In the genomic region with DNA sequence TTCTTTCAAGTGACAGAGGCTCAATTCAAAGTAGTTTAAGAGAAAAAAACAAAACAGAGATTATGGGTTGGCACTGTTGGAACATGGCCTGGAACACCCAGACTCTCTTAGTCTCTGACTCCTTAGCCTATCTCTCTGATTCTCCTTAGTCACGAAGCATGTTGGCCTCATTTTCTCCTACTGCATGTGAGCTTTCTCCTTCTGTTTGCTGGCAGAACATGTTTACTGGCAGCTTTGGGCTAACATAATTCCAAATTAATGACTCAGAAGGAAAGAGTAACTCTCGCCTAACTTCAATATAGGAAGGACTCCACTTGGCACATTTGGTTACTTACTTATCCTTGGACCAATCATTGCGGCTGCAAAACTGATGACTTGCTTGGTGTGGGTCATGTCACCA, we compare ENCODE assay signal across 13 cellular contexts. TPM values are rescaled to one million over a fixed set of nuclear protein-coding genes. Genes with fewer than 3 reads are reported as not detected.
DNase-seq lines count a peak whose midpoint lies in the region; ATAC-seq and TF ChIP-seq lines count a peak whose summit lies in the region.
"Had no signal": no experiment of that assay in that cellular context is flagged by ENCODE, and none has a peak within 500 bp of the region (broad histone marks: within the 10 kb centered on the region; RNA-seq: fewer than 3 reads in every experiment).

No MANE protein-coding gene starts in this region.

- H3K4me2 ChIP-seq in GM23338, result no peak overlapping the region
- H3K4me2 ChIP-seq in mesenchymal stem cell (ENCODE audit: low read length, poor library complexity, severe bottlenecking), result no peak overlapping the region
- H3K4me2 ChIP-seq: BLaER1 had no signal

- no peak for DNase-seq in GM23338 (ENCODE audit: low spot score)
- DNase-seq in LHCN-M2 (ENCODE audit: low read depth), result peak; percentile 2
- peak; percentile 12 for DNase-seq in astrocyte of the spinal cord (ENCODE audit: low read depth, low spot score)
- DNase-seq in mesenchymal stem cell, result no peak
- no peak for DNase-seq in NOMO-1 treated with dmso at 0.1 percent for 144 hours (lab: John Stamatoyannopoulos, UW; ENCODE audit: unreplicated experiment)
- no peak for DNase-seq in ovary
- no peak for DNase-seq in BE2C
- DNase-seq: CD8-positive, alpha-beta T cell; NCI-H1105 treated with DMSO at 0.1 percent for 48 hours; NCI-H1694 treated with DMSO at 0.1 percent for 48 hours; NCI-H446 treated with DMSO at 0.1 percent for 48 hours had no signal

- no peak overlapping the region for H4K8ac ChIP-seq in mesenchymal stem cell (ENCODE audit: low read length)

- TF ChIP-seq POLR2A in ovary (IDR thresholded peaks at IDR 0.05), result no peak

- no peaks in the 10 kb centered on the region; the same call in 1 of the 2 replicates for H3K9me2 ChIP-seq in GM23338 (ENCODE audit: insufficient read depth)

- no peak for TF ChIP-seq EP300 in ovary (IDR thresholded peaks at IDR 0.05)

- peaks cover 14% of the 10 kb centered on the region; the same call in 2 of the 3 replicates for H3K36me3 Mint-ChIP-seq in GM23338 (ENCODE audit: low read depth)
- H3K36me3 Mint-ChIP-seq: CD8-positive, alpha-beta T cell had no signal

- H2AK5ac ChIP-seq in mesenchymal stem cell (ENCODE audit: low read length, severe bottlenecking), result no peak overlapping the region

- no peak overlapping the region for H3K18ac ChIP-seq in mesenchymal stem cell (ENCODE audit: low read depth in 1 of 2, low read length in 2 of 2)

- H3K4ac ChIP-seq in mesenchymal stem cell (ENCODE audit: low read depth in 1 of 2, low read length in 2 of 2), result no peak overlapping the region

- no peak overlapping the region for H3K27ac Mint-ChIP-seq in GM23338
- H3K27ac Mint-ChIP-seq: CD8-positive, alpha-beta T cell had no signal

- in situ Hi-C loops in astrocyte of the spinal cord (cut with HindIII; ENCODE audit: low sequenced_read_pairs), result no loop called here

- H3K27me3 ChIP-seq in GM23338 (ENCODE audit: insufficient read depth) (no peaks in the 10 kb centered on the region), mesenchymal stem cell (ENCODE audit: control insufficient read depth in 1 of 2, insufficient read depth in 1 of 2, low read length in 2 of 2) (no peaks in the 10 kb centered on the region), ovary (no peaks in the 10 kb centered on the region), BE2C (no peaks in the 10 kb centered on the region)
- H3K27me3 ChIP-seq: BLaER1 had no signal

- peaks cover 22% of the 10 kb centered on the region for H3K9me3 Mint-ChIP-seq in GM23338
- H3K9me3 Mint-ChIP-seq: CD8-positive, alpha-beta T cell had no signal

- no peak overlapping the region for H4K91ac ChIP-seq in mesenchymal stem cell (ENCODE audit: low read length)

- H2AFZ ChIP-seq in GM23338, result peak overlapping the region; percentile 24; the same call in 1 of the 2 replicates
- no peak overlapping the region for H2AFZ ChIP-seq in mesenchymal stem cell (ENCODE audit: low read depth, low read length)

- no peak overlapping the region for H2BK5ac ChIP-seq in mesenchymal stem cell (ENCODE audit: low read depth, low read length, poor library complexity, severe bottlenecking)

- no peak overlapping the region for H3K27ac ChIP-seq in GM23338 (ENCODE audit: low read depth)
- H3K27ac ChIP-seq in mesenchymal stem cell (ENCODE audit: low read length, poor library complexity, severe bottlenecking), result no peak overlapping the region
- no peak overlapping the region for H3K27ac ChIP-seq in ovary
- H3K27ac ChIP-seq: BLaER1 had no signal

- no peak for ATAC-seq in GM23338
- ATAC-seq: CD8-positive, alpha-beta T cell; Right ventricle myocardium inferior had no signal

- H3K79me1 ChIP-seq in mesenchymal stem cell (replicated peaks; ENCODE audit: low read length, poor library complexity, severe bottlenecking), result no peaks in the 10 kb centered on the region

- H2BK15ac ChIP-seq in mesenchymal stem cell (ENCODE audit: low read depth, poor library complexity, severe bottlenecking), result no peak overlapping the region

- H3F3A ChIP-seq in GM23338 (replicated peaks; ENCODE audit: low read depth), result no peaks in the 10 kb centered on the region

- H3K4me1 Mint-ChIP-seq in GM23338, result no peaks in the 10 kb centered on the region

- no peak overlapping the region for H3K14ac ChIP-seq in mesenchymal stem cell (ENCODE audit: low read length in 2 of 2)

- H3K36me3 ChIP-seq in GM23338 (ENCODE audit: insufficient read depth), result peaks cover 5% of the 10 kb centered on the region; the same call in 1 of the 2 replicates
- no peaks in the 10 kb centered on the region for H3K36me3 ChIP-seq in mesenchymal stem cell (ENCODE audit: control insufficient read depth in 1 of 2, insufficient read depth in 2 of 2, low read depth in 1 of 2, low read length in 2 of 2)
- no peaks in the 10 kb centered on the region for H3K36me3 ChIP-seq in ovary
- no peaks in the 10 kb centered on the region for H3K36me3 ChIP-seq in BE2C
- H3K36me3 ChIP-seq: BLaER1 had no signal

- no peak overlapping the region for H3K4me3 ChIP-seq in GM23338
- H3K4me3 ChIP-seq in astrocyte of the spinal cord (ENCODE audit: low read depth, low read length), result no peak overlapping the region
- H3K4me3 ChIP-seq in mesenchymal stem cell (ENCODE audit: insufficient read depth in 1 of 2, low read depth in 1 of 2, low read length in 2 of 2), result no peak overlapping the region
- no peak overlapping the region for H3K4me3 ChIP-seq in ovary
- H3K4me3 ChIP-seq in BE2C (ENCODE audit: low read depth, low read length), result no peak overlapping the region
- H3K4me3 ChIP-seq: BLaER1 had no signal

- no peak overlapping the region for H2BK120ac ChIP-seq in mesenchymal stem cell (ENCODE audit: low read depth, low read length)

- H3K9ac ChIP-seq in mesenchymal stem cell (ENCODE audit: low read length), result peak overlapping the region; percentile 21
- H3K9ac ChIP-seq: BLaER1 had no signal

- no peaks in the 10 kb centered on the region for H3K4me1 ChIP-seq in GM23338 (ENCODE audit: insufficient read depth)
- H3K4me1 ChIP-seq in mesenchymal stem cell (ENCODE audit: control insufficient read depth, insufficient read depth, low read depth, low read length), result no peaks in the 10 kb centered on the region
- no peaks in the 10 kb centered on the region for H3K4me1 ChIP-seq in ovary (ENCODE audit: insufficient read depth)
- no peaks in the 10 kb centered on the region for H3K4me1 ChIP-seq in BE2C
- H3K4me1 ChIP-seq: BLaER1 had no signal

- H3K79me2 ChIP-seq in GM23338 (replicated peaks; ENCODE audit: insufficient read depth), result no peaks in the 10 kb centered on the region

- WGBS in mesenchymal stem cell, result 83% methylated on average over 3 of the region's 3 CpGs
- 33 to 35% (median 35%) methylated on average over 3 of the region's 3 CpGs for WGBS in ovary, 3 donors

- no peak overlapping the region for H2BK12ac ChIP-seq in mesenchymal stem cell (ENCODE audit: low read length in 2 of 2)

- no peak overlapping the region for H3K4me3 Mint-ChIP-seq in GM23338
- H3K4me3 Mint-ChIP-seq: CD8-positive, alpha-beta T cell had no signal

- intact Hi-C loops in ovary (cut with DNase I), result no loop called here

- TF ChIP-seq CTCF in GM23338 (conservative IDR thresholded peaks at IDR 0.05; ENCODE audit: low read depth in 2 of 2) (no peak), astrocyte of the spinal cord (IDR thresholded peaks at IDR 0.05; ENCODE audit: low read depth, low read length) (no peak), ovary (IDR thresholded peaks at IDR 0.05) (no peak), BE2C (IDR thresholded peaks at IDR 0.05; ENCODE audit: low read depth, low read length) (no peak)

- no peak overlapping the region for H3K23ac ChIP-seq in mesenchymal stem cell (ENCODE audit: low read length in 2 of 2)

- H3K27me3 Mint-ChIP-seq in GM23338 (ENCODE audit: insufficient read depth, low read depth, poor library complexity), result no peaks in the 10 kb centered on the region

- H3K9me3 ChIP-seq in mesenchymal stem cell (ENCODE audit: control insufficient read depth, low read length) (no peaks in the 10 kb centered on the region), ovary (no peaks in the 10 kb centered on the region), BE2C (no peaks in the 10 kb centered on the region)
- H3K9me3 ChIP-seq: BLaER1 had no signal

- no peaks in the 10 kb centered on the region for H4K20me1 ChIP-seq in GM23338 (replicated peaks; ENCODE audit: insufficient read depth)
- H4K20me1 ChIP-seq: BLaER1 had no signal

TF ChIP-seq in GM23338, 12 proteins besides CTCF, POLR2A, EP300 and RAD21 (continues in another document):
- TF ChIP-seq, protein P1, sequence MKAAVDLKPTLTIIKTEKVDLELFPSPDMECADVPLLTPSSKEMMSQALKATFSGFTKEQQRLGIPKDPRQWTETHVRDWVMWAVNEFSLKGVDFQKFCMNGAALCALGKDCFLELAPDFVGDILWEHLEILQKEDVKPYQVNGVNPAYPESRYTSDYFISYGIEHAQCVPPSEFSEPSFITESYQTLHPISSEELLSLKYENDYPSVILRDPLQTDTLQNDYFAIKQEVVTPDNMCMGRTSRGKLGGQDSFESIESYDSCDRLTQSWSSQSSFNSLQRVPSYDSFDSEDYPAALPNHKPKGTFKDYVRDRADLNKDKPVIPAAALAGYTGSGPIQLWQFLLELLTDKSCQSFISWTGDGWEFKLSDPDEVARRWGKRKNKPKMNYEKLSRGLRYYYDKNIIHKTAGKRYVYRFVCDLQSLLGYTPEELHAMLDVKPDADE (IDR thresholded peaks at IDR 0.05), result no peak
- TF ChIP-seq STAT1 (IDR thresholded peaks at IDR 0.05; ENCODE audit: unreplicated experiment) (no peak), EZH2phosphoT487 (IDR thresholded peaks at IDR 0.05; ENCODE audit: unreplicated experiment) (no peak), NANOG (IDR thresholded peaks at IDR 0.05; ENCODE audit: borderline replicate concordance) (no peak), ZNF114 (CRISPR knock-in tag; IDR thresholded peaks at IDR 0.05) (no peak), POLR2AphosphoS5 (IDR thresholded peaks at IDR 0.05; ENCODE audit: low read depth) (no peak)

RNA-seq across cellular contexts. Expression of gene CCDC39, which starts 21.7 kb away (rescaled TPM):
- 0.52 TPM in 1 of 2 replicates, not detected in the other for total RNA-seq in GM23338 (2014; rRNA removed; shearing (Covaris generic))
- polyA plus RNA-seq in GM23338 (2016; fragmentation: Nextera tagmentation; extraction: Ambion mirVana) (1.6 and 2.6 TPM in 2 replicates), ovary (under 1 TPM; 0.30 to 0.72 TPM)
- total RNA-seq in LHCN-M2 (2014; rRNA removed) (not detected in 2 replicates), ovary (1 to 10 TPM in 2 of 7 donors, under 1 TPM in 4, not detected in 1; 0.69 to 5.4 (median 0.81) TPM)
- polyA plus RNA-seq in LHCN-M2 (2012), result not detected
- not detected for polyA plus RNA-seq in mesenchymal stem cell (2013, experiment 1 of 2)
- polyA plus RNA-seq in mesenchymal stem cell (2013, experiment 2 of 2), result not detected
- polyA plus RNA-seq in BE2C (2012; ENCODE audit: insufficient read depth, insufficient read length, low read depth), result not detected
- total RNA-seq: CD8-positive, alpha-beta T cell; Right ventricle myocardium inferior had no signal

Comparison
In these comparisons a context has a peak if more than half of its experiments do, and no peak if none do; other contexts are left out.
1. DNase-seq: peak in LHCN-M2 (single experiment) and astrocyte of the spinal cord (single experiment); none in GM23338 (single experiment), mesenchymal stem cell (single experiment), NOMO-1 treated with dmso at 0.1 percent for 144 hours (single experiment), ovary (0 of 5) and BE2C (single experiment).